8 cellular contexts compared by ENCODE assay signal in the genomic region with DNA sequence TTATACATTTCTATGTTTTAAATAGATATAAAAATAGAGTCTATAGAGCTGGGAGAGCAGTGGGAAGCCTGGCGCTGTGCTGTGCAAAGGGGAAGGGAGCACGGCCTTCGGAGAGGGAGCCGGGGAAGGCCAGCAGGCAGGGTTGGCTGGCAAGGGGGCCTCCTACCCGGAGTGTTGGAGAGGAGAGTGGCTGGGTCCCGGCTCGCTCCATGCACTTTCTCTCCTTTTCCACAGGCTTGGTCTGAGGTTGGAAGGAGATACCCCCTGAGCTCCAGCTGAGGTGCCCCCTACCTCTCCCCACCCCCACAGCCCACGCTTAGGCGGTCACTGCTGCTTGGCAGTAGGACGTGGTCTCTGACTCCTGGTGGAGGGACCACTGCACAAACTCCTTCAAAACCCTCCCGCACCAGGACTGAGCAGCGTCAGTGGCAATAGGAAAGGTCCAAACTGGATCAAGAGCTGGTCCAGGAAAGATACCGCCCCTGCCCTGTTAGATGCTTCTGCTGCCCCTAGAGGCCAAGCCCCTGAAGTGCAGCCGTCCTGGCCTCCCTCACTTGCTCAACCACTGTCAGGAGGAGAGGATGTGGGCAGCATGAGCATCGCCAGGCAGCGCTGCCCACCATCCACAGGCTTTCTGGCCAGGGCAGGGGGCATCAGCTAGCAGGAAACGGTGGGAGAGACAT. TPM values are rescaled to one million over a fixed set of nuclear protein-coding genes. Genes with fewer than 3 reads are reported as not detected.
DNase-seq lines count a peak whose midpoint lies in the region; ATAC-seq, FAIRE-seq and TF ChIP-seq lines count a peak whose summit lies in the region.

No MANE protein-coding gene starts in this region.

- no peak overlapping the region for H3K27ac ChIP-seq in HepG2 (ENCODE audit: extremely low read length, insufficient read depth, low read length)

- CTCF ChIA-PET in HepG2 (lab: Yijun Ruan, JAX; ENCODE audit: low intra/inter-chr PET ratio, low total read pairs): no interaction called here

- no peak overlapping the region for H3K9ac ChIP-seq in HepG2 (ENCODE audit: insufficient read depth, low read depth, low read length)

- 62% methylated on average over 6 of the region's 17 CpGs for WGBS in HepG2 (ENCODE audit: low lambda C conversion rate)

- TF ChIP-seq EP300 in HepG2 (IDR thresholded peaks at IDR 0.05; ENCODE audit: low read depth in 2 of 2, low read length in 2 of 2) (no peak), HepG2 (CRISPR knock-in tag; IDR thresholded peaks at IDR 0.05; ENCODE audit: borderline replicate concordance) (no peak)

- no TSS peak for BruUV-seq in HepG2 (replicated peaks; lab: Mats Ljungman, UMichigan)

- TF ChIP-seq POLR2A in HepG2 (IDR thresholded peaks at IDR 0.05; ENCODE audit: insufficient read depth in 1 of 2, low read depth in 2 of 2, low read length in 2 of 2): no peak

- ATAC-seq in GM21381 (IDR thresholded peaks at IDR 0.05; ENCODE audit: unreplicated experiment): peak; percentile 75
- ATAC-seq in HepG2: peak; percentile 91
- ATAC-seq in HG02970 (IDR thresholded peaks at IDR 0.05; ENCODE audit: low FRiP score, unreplicated experiment): no peak

- H3K27me3 ChIP-seq in HepG2 (ENCODE audit: control insufficient read depth in 1 of 2, insufficient read depth in 2 of 2, low read length in 2 of 2): peaks cover 0 to 1% of the 10 kb centered on the region in 2 experiments; a peak in 1 of 5 replicates

- TF ChIP-seq RAD21 in HepG2 (CRISPR knock-in tag; IDR thresholded peaks at IDR 0.05): no peak; the same call in 1 of the 2 replicates

- no peaks in the 10 kb centered on the region for H3K36me3 ChIP-seq in HepG2 (replicated peaks in 1 of 2; ENCODE audit: control insufficient read depth in 1 of 2, insufficient read depth in 2 of 2, low read length in 2 of 2)

- no peaks in the 10 kb centered on the region for H3K79me2 ChIP-seq in HepG2 (ENCODE audit: insufficient read depth, low read length)

- intact Hi-C loops in HepG2 (cut with micrococcal nuclease; ENCODE audit: unreplicated experiment): loop anchor here (1.0 kb wide), 1 partner anchor 123 kb away; no protein-coding TSS in a partner anchor

- TF ChIP-seq CTCF in HepG2 (CRISPR knock-in tag; IDR thresholded peaks at IDR 0.05): peak; percentile 78

- peak; percentile 26 for FAIRE-seq in HepG2 (lab: Jason Lieb, UNC)

- no peak overlapping the region for H3K4me3 ChIP-seq in HepG2 (replicated peaks in 1 of 3; ENCODE audit: insufficient read depth in 1 of 3, low read depth in 2 of 3, low read length in 3 of 3)

- POLR2A ChIA-PET in HepG2 (lab: Yijun Ruan, JAX): no interaction called here

- H3K4me2 ChIP-seq in HepG2 (ENCODE audit: low read depth, low read length): no peak overlapping the region

- DNase-seq in Caki2 (ENCODE audit: low read depth) (peak; percentile 44), NCI-H1092 (lab: John Stamatoyannopoulos, UW) (peak; percentile 40), HepG2 (ENCODE audit: low spot score) (peak; percentile 47)
- DNase-seq in activated CD4-positive, CD25-positive, alpha-beta regulatory T cell treated with anti-CD3 and anti-CD28 coated beads, Interleukin-2, amount 50 U/mL, for 16 hours (ENCODE audit: low read depth, low spot score): peak; percentile 12
- DNase-seq in central memory CD4-positive, alpha-beta T cell: peak; percentile 18
- DNase-seq in stimulated activated CD4-positive, alpha-beta T cell treated with anti-CD3 and anti-CD28 coated beads, TNF-alpha, amount 100 ng/mL, for 24 hours (ENCODE audit: low read depth in 3 of 3): peak; percentile 18 to 65 (median 37)

- no peaks in the 10 kb centered on the region for H3K4me1 ChIP-seq in HepG2 (ENCODE audit: insufficient read depth, low read length)

- 0 out of 2 replicates have a peak, but pooled peaks cover 2% of the 10 kb centered on the region for H4K20me1 ChIP-seq in HepG2 (ENCODE audit: insufficient read depth, low read length)

- in situ Hi-C loops in Caki2 (cut with HindIII; ENCODE audit: low pct_unique_long_range_greater_than_20kb, low sequenced_read_pairs) (no loop called here), HepG2 (cut with HindIII; ENCODE audit: extremely low pct_ligation_motif_present, low pct_unique_long_range_greater_than_20kb) (no loop called here)

- no peaks in the 10 kb centered on the region for H3K9me3 ChIP-seq in HepG2 (ENCODE audit: low read length)

- H2AFZ ChIP-seq in HepG2 (ENCODE audit: low read length): no peak overlapping the region

TF ChIP-seq in HepG2, 621 proteins besides CTCF, POLR2A, EP300 and RAD21 (continues in another document):
- 0 out of 2 replicates have a peak, but pooled peaks have one; percentile 5 for TF ChIP-seq CEBPG (CRISPR knock-in tag; IDR thresholded peaks at IDR 0.05)
- TF ChIP-seq, protein P1, sequence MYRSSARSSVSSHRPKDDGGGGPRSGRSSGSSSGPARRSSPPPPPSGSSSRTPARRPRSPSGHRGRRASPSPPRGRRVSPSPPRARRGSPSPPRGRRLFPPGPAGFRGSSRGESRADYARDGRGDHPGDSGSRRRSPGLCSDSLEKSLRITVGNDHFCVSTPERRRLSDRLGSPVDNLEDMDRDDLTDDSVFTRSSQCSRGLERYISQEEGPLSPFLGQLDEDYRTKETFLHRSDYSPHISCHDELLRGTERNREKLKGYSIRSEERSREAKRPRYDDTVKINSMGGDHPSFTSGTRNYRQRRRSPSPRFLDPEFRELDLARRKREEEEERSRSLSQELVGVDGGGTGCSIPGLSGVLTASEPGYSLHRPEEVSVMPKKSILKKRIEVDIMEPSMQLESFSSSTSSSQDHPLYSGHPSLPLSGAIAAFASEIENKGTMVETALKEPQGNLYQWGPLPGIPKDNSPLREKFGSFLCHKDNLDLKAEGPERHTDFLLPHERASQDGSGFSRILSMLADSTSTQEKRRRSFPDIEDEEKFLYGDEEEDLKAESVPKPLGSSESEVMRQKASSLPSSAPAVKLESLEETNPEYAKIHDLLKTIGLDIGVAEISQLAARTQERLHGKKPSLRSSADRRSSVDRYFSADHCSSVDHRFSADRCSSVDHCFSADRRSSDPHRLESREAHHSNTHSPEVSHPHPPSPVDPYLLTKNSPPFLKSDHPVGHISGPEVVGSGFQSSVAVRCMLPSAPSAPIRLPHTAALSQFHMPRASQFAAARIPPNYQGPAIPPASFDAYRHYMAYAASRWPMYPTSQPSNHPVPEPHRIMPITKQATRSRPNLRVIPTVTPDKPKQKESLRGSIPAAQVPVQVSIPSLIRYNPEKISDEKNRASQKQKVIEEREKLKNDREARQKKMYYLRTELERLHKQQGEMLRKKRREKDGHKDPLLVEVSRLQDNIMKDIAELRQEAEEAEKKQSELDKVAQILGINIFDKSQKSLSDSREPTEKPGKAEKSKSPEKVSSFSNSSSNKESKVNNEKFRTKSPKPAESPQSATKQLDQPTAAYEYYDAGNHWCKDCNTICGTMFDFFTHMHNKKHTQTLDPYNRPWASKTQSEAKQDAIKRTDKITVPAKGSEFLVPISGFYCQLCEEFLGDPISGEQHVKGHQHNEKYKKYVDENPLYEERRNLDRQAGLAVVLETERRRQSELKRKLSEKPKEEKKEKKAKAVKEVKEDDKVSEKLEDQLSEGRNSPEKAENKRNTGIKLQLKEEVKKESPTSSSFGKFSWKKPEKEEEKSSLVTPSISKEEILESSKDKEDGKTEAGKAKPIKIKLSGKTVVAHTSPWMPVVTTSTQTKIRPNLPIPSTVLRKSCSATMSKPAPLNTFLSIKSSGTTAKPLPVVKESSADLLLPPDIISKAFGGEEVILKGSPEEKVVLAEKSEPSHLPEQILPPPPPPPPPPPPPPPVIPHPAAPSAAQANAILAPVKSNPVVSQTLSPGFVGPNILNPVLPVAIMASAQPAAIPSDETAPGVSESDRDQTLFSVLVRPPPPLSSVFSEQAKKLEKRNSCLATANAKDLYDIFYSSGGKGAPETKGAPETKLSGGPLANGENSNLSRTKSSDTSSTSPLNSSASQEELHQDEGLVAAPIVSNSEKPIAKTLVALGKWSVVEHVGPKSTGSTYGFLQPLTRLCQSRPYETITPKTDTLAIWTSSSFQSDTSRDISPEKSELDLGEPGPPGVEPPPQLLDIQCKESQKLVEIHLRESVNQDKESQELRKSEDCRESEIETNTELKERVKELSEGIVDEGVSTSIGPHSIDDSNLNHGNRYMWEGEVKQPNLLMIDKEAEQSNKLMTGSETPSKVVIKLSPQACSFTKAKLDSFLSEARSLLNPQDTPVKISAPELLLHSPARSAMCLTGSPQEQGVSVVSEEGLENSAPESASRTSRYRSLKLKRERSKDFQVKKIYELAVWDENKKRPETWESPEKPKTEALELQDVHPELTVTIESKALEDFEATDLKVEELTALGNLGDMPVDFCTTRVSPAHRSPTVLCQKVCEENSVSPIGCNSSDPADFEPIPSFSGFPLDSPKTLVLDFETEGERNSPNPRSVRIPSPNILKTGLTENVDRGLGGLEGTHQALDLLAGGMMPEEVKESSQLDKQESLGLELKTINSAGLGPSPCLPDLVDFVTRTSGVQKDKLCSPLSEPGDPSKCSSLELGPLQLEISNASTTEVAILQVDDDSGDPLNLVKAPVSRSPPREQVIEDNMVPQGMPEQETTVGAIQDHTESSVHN (CRISPR knock-in tag; IDR thresholded peaks at IDR 0.05): no peak

RNA-seq across cellular contexts. Expression of a gene that starts 52.9 kb away (rescaled TPM):
- 115 and 120 TPM in 2 replicates for total RNA-seq in Caki2 (2014; rRNA removed; shearing (Covaris generic); ENCODE audit: low replicate concordance)
- 0.02 and 0.14 TPM in 2 replicates for total RNA-seq in HepG2 (2016; rRNA removed; fragmentation: Illumina TruSeq; extraction: Trizol)
- not detected in 2 replicates for total RNA-seq in HepG2 (2016; cell fraction: cytosol; rRNA removed; fragmentation: Illumina TruSeq; extraction: Trizol; ENCODE audit: low read depth)
- 0.09 and 0.10 TPM in 2 replicates for total RNA-seq in HepG2 (2016; cell fraction: insoluble cytoplasmic fraction; rRNA removed; fragmentation: Illumina TruSeq; extraction: Trizol)
- 0.06 and 0.07 TPM in 2 replicates for total RNA-seq in HepG2 (2016; cell fraction: membrane; rRNA removed; fragmentation: Illumina TruSeq; extraction: Trizol)
- 0.25 TPM in 1 of 2 replicates, not detected in the other for total RNA-seq in HepG2 (2016; cell fraction: nucleus; rRNA removed; fragmentation: Illumina TruSeq; extraction: Trizol)
- 0.13 and 0.26 TPM in 2 replicates for polyA plus RNA-seq in HepG2 (2011; rRNA removed)
- 0.12 and 0.13 TPM in 2 replicates for polyA plus RNA-seq in HepG2 (2011; cell fraction: cytosol; rRNA removed)
- 0.12 and 0.14 TPM in 2 replicates for polyA plus RNA-seq in HepG2 (2011; cell fraction: nucleus; rRNA removed)
- polyA plus RNA-seq in HepG2 (2012): 0.09 TPM in 1 of 2 replicates, not detected in the other
- polyA plus RNA-seq in HepG2 (2016; cell fraction: cytosol; fragmentation: Illumina TruSeq; extraction: Trizol; ENCODE audit: low read depth): 0.02 and 0.09 TPM in 2 replicates
- 0.11 and 0.19 TPM in 2 replicates for polyA plus RNA-seq in HepG2 (2016; cell fraction: insoluble cytoplasmic fraction; fragmentation: Illumina TruSeq; extraction: Trizol; ENCODE audit: low read depth)
- polyA plus RNA-seq in HepG2 (2016; cell fraction: membrane; fragmentation: Illumina TruSeq; extraction: Trizol; ENCODE audit: low read depth): 0.03 and 0.13 TPM in 2 replicates
- 0.08 TPM in 1 of 2 replicates, not detected in the other for polyA plus RNA-seq in HepG2 (2016; cell fraction: nucleus; fragmentation: Illumina TruSeq; extraction: Trizol; ENCODE audit: insufficient read depth, low read depth)
- 0.28 and 0.60 TPM in 2 replicates for polyA minus RNA-seq in HepG2 (2011; rRNA and poly(A)+ RNA removed; ENCODE audit: low replicate concordance)
- polyA minus RNA-seq in HepG2 (2011; cell fraction: cytosol; rRNA and poly(A)+ RNA removed): 0.40 TPM in 1 of 2 replicates, not detected in the other
- 0.12 and 0.13 TPM in 2 replicates for polyA minus RNA-seq in HepG2 (2011; cell fraction: nucleus; rRNA and poly(A)+ RNA removed)

Comparison
In these comparisons a context has a peak if more than half of its experiments do, and no peak if none do; other contexts are left out.
1. RNA of a gene that starts 52.9 kb away (total RNA-seq): 115 to 120 TPM in Caki2; 0.02 to 0.25 TPM in HepG2; every median in the first group is over 10 times any median in the second.
2. Peak in every context shown above with its lines, with median percentiles within 50 percentile points of each other: DNase-seq.